18 cellular contexts compared by ENCODE assay signal in genomic region chr14:101457177-101457935, GRCh38.
DNase-seq lines count a peak whose midpoint lies in the region; ATAC-seq and TF ChIP-seq lines count a peak whose summit lies in the region.
"Had no signal": no experiment of that assay in that cellular context is flagged by ENCODE, and none has a peak within 500 bp of the region (broad histone marks: within the 10 kb centered on the region; RNA-seq: fewer than 3 reads in every experiment).

No MANE protein-coding gene starts in this region.

- TF ChIP-seq POLR2A in Peyer's patch (IDR thresholded peaks at IDR 0.05) = no peak

- no peaks in the 10 kb centered on the region for H3K9me3 Mint-ChIP-seq in CD4-positive, alpha-beta T cell
- H3K9me3 Mint-ChIP-seq: activated T-cell treated with anti-CD3 and anti-CD28 coated beads, Interleukin-2, amount 50 U/mL, for 24 hours; effector memory CD8-positive, alpha-beta T cell had no signal

- no peaks in the 10 kb centered on the region for H3K9me3 ChIP-seq in CD4-positive, alpha-beta T cell (ENCODE audit: control insufficient read depth, low read length)
- H3K9me3 ChIP-seq in Peyer's patch (no peaks in the 10 kb centered on the region), iPS DF 6.9 (ENCODE audit: control insufficient read depth, insufficient read depth, low read length) (no peaks in the 10 kb centered on the region), neuron (ENCODE audit: low read length) (peaks cover 4% of the 10 kb centered on the region)
- H3K9me3 ChIP-seq: ascending aorta had no signal

- H2AFZ ChIP-seq in neuron (ENCODE audit: low read depth, low read length) = peak overlapping the region; percentile 39

- DNase-seq in CD4-positive, alpha-beta T cell = no peak
- DNase-seq in Peyer's patch = peak in 2 of 3 donors; percentile 7 to 26
- no peak for DNase-seq in iPS DF 6.9 (ENCODE audit: low read depth, low spot score)
- no peak for DNase-seq in stimulated activated CD4-positive, alpha-beta T cell treated with anti-CD3 and anti-CD28 coated beads, Interleukin-2, amount 100 ng/mL, for 24 hours
- no peak for DNase-seq in NCI-H345 (lab: John Stamatoyannopoulos, UW)
- no peak for DNase-seq in dedifferentiated amniotic fluid mesenchymal stem cell (ENCODE audit: extremely low spot score)
- DNase-seq: activated CD8-positive, alpha-beta T cell treated with anti-CD3 and anti-CD28 coated beads, Interleukin-2, amount 10 ng/mL, durations not matched to agents 7 days and 5 days; activated naive CD4-positive, alpha-beta T cell treated with Interleukin-2 at 50 U/mL for 16 hours; activated T-cell treated with anti-CD3 and anti-CD28 coated beads, Interleukin-2, amount 50 U/mL, for 24 hours; effector memory CD8-positive, alpha-beta T cell; IMR-90; NCI-H524; stimulated activated CD4-positive, alpha-beta T cell treated with anti-CD3 and anti-CD28 coated beads, Interleukin-1b, Interleukin-23, amount 100 ng/mL, for 48 hours had no signal

- H3K36me3 ChIP-seq in Peyer's patch (no peaks in the 10 kb centered on the region), iPS DF 6.9 (ENCODE audit: control insufficient read depth, insufficient read depth, low read length) (no peaks in the 10 kb centered on the region; the same call in 1 of the 2 replicates), neuron (ENCODE audit: insufficient read depth, low read length) (no peaks in the 10 kb centered on the region)
- H3K36me3 ChIP-seq: ascending aorta; BLaER1 treated with 17β-estradiol and CSF1 and Interleukin-3, amounts not matched to agents 10 nM and 100 nM had no signal

- H3K4me3 ChIP-seq in Peyer's patch (no peak overlapping the region), iPS DF 6.9 (ENCODE audit: low read length) (peak overlapping the region; percentile 6; the same call in 1 of the 2 replicates), neuron (ENCODE audit: low read length) (peak overlapping the region; percentile 27)
- H3K4me3 ChIP-seq: ascending aorta; BLaER1 treated with 17β-estradiol and CSF1 and Interleukin-3, amounts not matched to agents 10 nM and 100 nM had no signal

- CTCF ChIA-PET in CD4-positive, alpha-beta T cell (lab: Charles Lee) = no interaction called here

- peak overlapping the region; percentile 30 for H3K4me3 Mint-ChIP-seq in CD4-positive, alpha-beta T cell
- H3K4me3 Mint-ChIP-seq: activated CD8-positive, alpha-beta T cell treated with anti-CD3 and anti-CD28 coated beads, Interleukin-2, amount 10 ng/mL, durations not matched to agents 7 days and 5 days; activated T-cell treated with anti-CD3 and anti-CD28 coated beads, Interleukin-2, amount 50 U/mL, for 24 hours; effector memory CD8-positive, alpha-beta T cell had no signal

- POLR2A ChIA-PET in CD4-positive, alpha-beta T cell (lab: Charles Lee) = no interaction called here

- no peaks in the 10 kb centered on the region for H3K36me3 Mint-ChIP-seq in CD4-positive, alpha-beta T cell (ENCODE audit: low read depth)

- no peak for TF ChIP-seq CTCF in CD4-positive, alpha-beta T cell (IDR thresholded peaks at IDR 0.05)
- TF ChIP-seq CTCF in Peyer's patch (IDR thresholded peaks at IDR 0.05) = no peak

- H3K27ac ChIP-seq in CD4-positive, alpha-beta T cell (ENCODE audit: low read depth, low read length) = no peak overlapping the region
- H3K27ac ChIP-seq in Peyer's patch (no peak overlapping the region), iPS DF 6.9 (ENCODE audit: low read length) (no peak overlapping the region)
- H3K27ac ChIP-seq: ascending aorta; BLaER1 treated with 17β-estradiol and CSF1 and Interleukin-3, amounts not matched to agents 10 nM and 100 nM had no signal

- no peak overlapping the region for H3K27ac Mint-ChIP-seq in CD4-positive, alpha-beta T cell
- H3K27ac Mint-ChIP-seq: activated CD8-positive, alpha-beta T cell treated with anti-CD3 and anti-CD28 coated beads, Interleukin-2, amount 10 ng/mL, durations not matched to agents 7 days and 5 days; activated T-cell treated with anti-CD3 and anti-CD28 coated beads, Interleukin-2, amount 50 U/mL, for 24 hours; effector memory CD8-positive, alpha-beta T cell had no signal

- no CpG with 5 or more reads among the region's 93 CpGs for WGBS in iPS DF 6.9 (ENCODE audit: insufficient coverage, insufficient read length)

- peaks cover 68% of the 10 kb centered on the region for H3K27me3 Mint-ChIP-seq in CD4-positive, alpha-beta T cell

- intact Hi-C loops in CD4-positive, alpha-beta T cell (cut with DNase I, micrococcal nuclease) = no loop called here

- H3K27me3 ChIP-seq in CD4-positive, alpha-beta T cell (ENCODE audit: control insufficient read depth, insufficient read depth, low read length) = peaks cover 79% of the 10 kb centered on the region
- H3K27me3 ChIP-seq in Peyer's patch (peaks cover 0 to 24% of the 10 kb centered on the region in 2 donors), iPS DF 6.9 (ENCODE audit: control insufficient read depth, insufficient read depth, low read length) (peaks cover 36% of the 10 kb centered on the region), neuron (ENCODE audit: insufficient read depth, low read length) (peaks cover 5% of the 10 kb centered on the region)

- peaks cover 9% of the 10 kb centered on the region for H3K4me1 Mint-ChIP-seq in CD4-positive, alpha-beta T cell (ENCODE audit: low read depth)

- no peak for ATAC-seq in CD4-positive, alpha-beta T cell (ENCODE audit: poor library complexity)
- ATAC-seq in HG03571 (IDR thresholded peaks at IDR 0.05; ENCODE audit: unreplicated experiment) = no peak
- ATAC-seq: activated CD8-positive, alpha-beta T cell treated with anti-CD3 and anti-CD28 coated beads, Interleukin-2, amount 10 ng/mL, durations not matched to agents 7 days and 5 days; effector memory CD8-positive, alpha-beta T cell; HCT116 had no signal

- H3K4me1 ChIP-seq in Peyer's patch (peaks cover 0 to 16% (median 0%) of the 10 kb centered on the region in 4 donors), iPS DF 6.9 (ENCODE audit: control insufficient read depth, insufficient read depth, low read length) (no peaks in the 10 kb centered on the region; the same call in 1 of the 2 replicates), neuron (ENCODE audit: insufficient read depth, low read length) (peaks cover 18% of the 10 kb centered on the region)

Comparison
In these comparisons a context has a peak if more than half of its experiments do, and no peak if none do; other contexts are left out.
1. DNase-seq: peak in Peyer's patch (2 of 3); none in CD4-positive, alpha-beta T cell (0 of 10), iPS DF 6.9 (single experiment), stimulated activated CD4-positive, alpha-beta T cell treated with anti-CD3 and anti-CD28 coated beads, Interleukin-2, amount 100 ng/mL, for 24 hours (0 of 2), NCI-H345 (single experiment) and dedifferentiated amniotic fluid mesenchymal stem cell (single experiment).
2. H3K4me3 ChIP-seq: peak in iPS DF 6.9 (single experiment) and neuron (single experiment); none in Peyer's patch (0 of 4).